Comparison of ENCODE assay signal across 2 cellular contexts in genomic region chr3:44501971-44502370, GRCh38.
TF ChIP-seq lines count a peak whose summit lies in the region.

No MANE protein-coding gene starts in this region.

TF ChIP-seq in liver, 16 proteins besides CTCF, POLR2A, EP300 and RAD21:
- TF ChIP-seq, protein P1, sequence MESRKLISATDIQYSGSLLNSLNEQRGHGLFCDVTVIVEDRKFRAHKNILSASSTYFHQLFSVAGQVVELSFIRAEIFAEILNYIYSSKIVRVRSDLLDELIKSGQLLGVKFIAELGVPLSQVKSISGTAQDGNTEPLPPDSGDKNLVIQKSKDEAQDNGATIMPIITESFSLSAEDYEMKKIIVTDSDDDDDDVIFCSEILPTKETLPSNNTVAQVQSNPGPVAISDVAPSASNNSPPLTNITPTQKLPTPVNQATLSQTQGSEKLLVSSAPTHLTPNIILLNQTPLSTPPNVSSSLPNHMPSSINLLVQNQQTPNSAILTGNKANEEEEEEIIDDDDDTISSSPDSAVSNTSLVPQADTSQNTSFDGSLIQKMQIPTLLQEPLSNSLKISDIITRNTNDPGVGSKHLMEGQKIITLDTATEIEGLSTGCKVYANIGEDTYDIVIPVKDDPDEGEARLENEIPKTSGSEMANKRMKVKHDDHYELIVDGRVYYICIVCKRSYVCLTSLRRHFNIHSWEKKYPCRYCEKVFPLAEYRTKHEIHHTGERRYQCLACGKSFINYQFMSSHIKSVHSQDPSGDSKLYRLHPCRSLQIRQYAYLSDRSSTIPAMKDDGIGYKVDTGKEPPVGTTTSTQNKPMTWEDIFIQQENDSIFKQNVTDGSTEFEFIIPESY (IDR thresholded peaks at IDR 0.05) = no peak
- TF ChIP-seq TAF1 (conservative IDR thresholded peaks at IDR 0.05) (no peak), YY1 (IDR thresholded peaks at IDR 0.05) (no peak), GABPA (IDR thresholded peaks at IDR 0.05 in 1 of 2, conservative IDR thresholded peaks at IDR 0.05 in 1 of 2) (no peak), HNF4A (conservative IDR thresholded peaks at IDR 0.05) (no peak), ATF3 (IDR thresholded peaks at IDR 0.05) (no peak)

TF ChIP-seq in HepG2, 621 proteins besides CTCF, POLR2A, EP300 and RAD21:
- no peak for TF ChIP-seq FOXA3 (CRISPR knock-in tag; IDR thresholded peaks at IDR 0.05)
- no peak for TF ChIP-seq SSRP1 (CRISPR knock-in tag; IDR thresholded peaks at IDR 0.05)
- TF ChIP-seq ZNF256 (CRISPR knock-in tag; conservative IDR thresholded peaks at IDR 0.05) = no peak
- no peak for TF ChIP-seq IKZF4 (CRISPR knock-in tag; IDR thresholded peaks at IDR 0.05; ENCODE audit: borderline replicate concordance, low read depth, not compliant biosample characterization)
- no peak for TF ChIP-seq ZNF17 (CRISPR knock-in tag; IDR thresholded peaks at IDR 0.05)
- no peak for TF ChIP-seq RBAK (CRISPR knock-in tag; IDR thresholded peaks at IDR 0.05)
- TF ChIP-seq HCFC1 (IDR thresholded peaks at IDR 0.05; ENCODE audit: low read depth, low read length) = no peak
- TF ChIP-seq, protein P2, sequence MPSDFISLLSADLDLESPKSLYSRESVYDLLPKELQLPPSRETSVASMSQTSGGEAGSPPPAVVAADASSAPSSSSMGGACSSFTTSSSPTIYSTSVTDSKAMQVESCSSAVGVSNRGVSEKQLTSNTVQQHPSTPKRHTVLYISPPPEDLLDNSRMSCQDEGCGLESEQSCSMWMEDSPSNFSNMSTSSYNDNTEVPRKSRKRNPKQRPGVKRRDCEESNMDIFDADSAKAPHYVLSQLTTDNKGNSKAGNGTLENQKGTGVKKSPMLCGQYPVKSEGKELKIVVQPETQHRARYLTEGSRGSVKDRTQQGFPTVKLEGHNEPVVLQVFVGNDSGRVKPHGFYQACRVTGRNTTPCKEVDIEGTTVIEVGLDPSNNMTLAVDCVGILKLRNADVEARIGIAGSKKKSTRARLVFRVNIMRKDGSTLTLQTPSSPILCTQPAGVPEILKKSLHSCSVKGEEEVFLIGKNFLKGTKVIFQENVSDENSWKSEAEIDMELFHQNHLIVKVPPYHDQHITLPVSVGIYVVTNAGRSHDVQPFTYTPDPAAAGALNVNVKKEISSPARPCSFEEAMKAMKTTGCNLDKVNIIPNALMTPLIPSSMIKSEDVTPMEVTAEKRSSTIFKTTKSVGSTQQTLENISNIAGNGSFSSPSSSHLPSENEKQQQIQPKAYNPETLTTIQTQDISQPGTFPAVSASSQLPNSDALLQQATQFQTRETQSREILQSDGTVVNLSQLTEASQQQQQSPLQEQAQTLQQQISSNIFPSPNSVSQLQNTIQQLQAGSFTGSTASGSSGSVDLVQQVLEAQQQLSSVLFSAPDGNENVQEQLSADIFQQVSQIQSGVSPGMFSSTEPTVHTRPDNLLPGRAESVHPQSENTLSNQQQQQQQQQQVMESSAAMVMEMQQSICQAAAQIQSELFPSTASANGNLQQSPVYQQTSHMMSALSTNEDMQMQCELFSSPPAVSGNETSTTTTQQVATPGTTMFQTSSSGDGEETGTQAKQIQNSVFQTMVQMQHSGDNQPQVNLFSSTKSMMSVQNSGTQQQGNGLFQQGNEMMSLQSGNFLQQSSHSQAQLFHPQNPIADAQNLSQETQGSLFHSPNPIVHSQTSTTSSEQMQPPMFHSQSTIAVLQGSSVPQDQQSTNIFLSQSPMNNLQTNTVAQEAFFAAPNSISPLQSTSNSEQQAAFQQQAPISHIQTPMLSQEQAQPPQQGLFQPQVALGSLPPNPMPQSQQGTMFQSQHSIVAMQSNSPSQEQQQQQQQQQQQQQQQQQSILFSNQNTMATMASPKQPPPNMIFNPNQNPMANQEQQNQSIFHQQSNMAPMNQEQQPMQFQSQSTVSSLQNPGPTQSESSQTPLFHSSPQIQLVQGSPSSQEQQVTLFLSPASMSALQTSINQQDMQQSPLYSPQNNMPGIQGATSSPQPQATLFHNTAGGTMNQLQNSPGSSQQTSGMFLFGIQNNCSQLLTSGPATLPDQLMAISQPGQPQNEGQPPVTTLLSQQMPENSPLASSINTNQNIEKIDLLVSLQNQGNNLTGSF (CRISPR knock-in tag; IDR thresholded peaks at IDR 0.05) = no peak
- TF ChIP-seq KDM4B (CRISPR knock-in tag; IDR thresholded peaks at IDR 0.05) = no peak
- TF ChIP-seq RFX5 (IDR thresholded peaks at IDR 0.05; ENCODE audit: low read depth, low read length) = no peak
- no peak for TF ChIP-seq ZNF629 (CRISPR knock-in tag; conservative IDR thresholded peaks at IDR 0.05)
- no peak for TF ChIP-seq GABPA (IDR thresholded peaks at IDR 0.05; ENCODE audit: low read depth, low read length)
- no peak for TF ChIP-seq GABPA (CRISPR knock-in tag; IDR thresholded peaks at IDR 0.05; ENCODE audit: low read depth)
- no peak for TF ChIP-seq ZNF558 (CRISPR knock-in tag; IDR thresholded peaks at IDR 0.05; ENCODE audit: borderline replicate concordance)
- TF ChIP-seq TRIM24 (CRISPR knock-in tag; IDR thresholded peaks at IDR 0.05) = no peak
- TF ChIP-seq ZMAT3 (CRISPR knock-in tag; conservative IDR thresholded peaks at IDR 0.05) = no peak
- no peak for TF ChIP-seq ATF7 (IDR thresholded peaks at IDR 0.05)
- TF ChIP-seq ATF7 (CRISPR knock-in tag; IDR thresholded peaks at IDR 0.05) = no peak
- TF ChIP-seq ZFX (CRISPR knock-in tag; IDR thresholded peaks at IDR 0.05; ENCODE audit: low read depth) = no peak
- no peak for TF ChIP-seq ZNF646 (CRISPR knock-in tag; IDR thresholded peaks at IDR 0.05)
- no peak for TF ChIP-seq ELF1 (CRISPR knock-in tag; IDR thresholded peaks at IDR 0.05)
